8 cellular contexts compared by ENCODE assay signal in genomic region chr4:73258668-73259551, GRCh38. TPM values are rescaled to one million over a fixed set of nuclear protein-coding genes. Genes with fewer than 3 reads are reported as not detected.
DNase-seq lines count a peak whose midpoint lies in the region; ATAC-seq and TF ChIP-seq lines count a peak whose summit lies in the region.

Gene ANKRD17 (minus strand): TSS chr4:73258798. CDS start chr4:73258668, 130 bp downstream.

- H3K4me2 ChIP-seq in GM23338 = peak within 1 kb of the TSS; percentile 94

- peaks cover 16% of the 10 kb centered on the region for H3K4me1 ChIP-seq in GM23338 (ENCODE audit: insufficient read depth)

- H2AFZ ChIP-seq in GM23338 = peak within 1 kb of the TSS; percentile 79

- H3K27ac ChIP-seq in GM23338 (ENCODE audit: low read depth) = peak within 1 kb of the TSS; percentile 98

- H3K36me3 ChIP-seq in GM23338 (ENCODE audit: insufficient read depth) = no peaks in the 10 kb centered on the region

- intact Hi-C loops in natural killer cell (cut with micrococcal nuclease) = loop anchor here (1.0 to 5.0 kb wide), 5 partner anchors 117 to 557 kb away; partner anchors contain the start of gene COX18

- H3K4me3 Mint-ChIP-seq in GM23338 (peak within 1 kb of the TSS; percentile 95), natural killer cell (peak within 1 kb of the TSS; percentile 100)
- H3K4me3 Mint-ChIP-seq in activated T-helper 17 cell treated with anti-CD3 and anti-CD28 coated beads, Interleukin-2, amount 50 U/mL, for 72 hours = peak within 1 kb of the TSS; percentile 99

- no peaks in the 10 kb centered on the region; the same call in 1 of the 2 replicates for H3F3A ChIP-seq in GM23338 (replicated peaks; ENCODE audit: low read depth)

- no peaks in the 10 kb centered on the region for H3K27me3 ChIP-seq in GM23338 (ENCODE audit: insufficient read depth)

- H4K20me1 ChIP-seq in GM23338 (replicated peaks; ENCODE audit: insufficient read depth) = peaks cover 16% of the 10 kb centered on the region

- ATAC-seq in GM23338 (peak; percentile 90), natural killer cell (peak; percentile 66 to 87 (median 81))
- peak; percentile 80 for ATAC-seq in activated T-helper 17 cell treated with anti-CD3 and anti-CD28 coated beads, Interleukin-2, amount 50 U/mL, for 72 hours (replicated peaks)

- H3K79me2 ChIP-seq in GM23338 (replicated peaks; ENCODE audit: insufficient read depth) = peaks cover 72% of the 10 kb centered on the region

- H3K27me3 Mint-ChIP-seq in GM23338 (ENCODE audit: insufficient read depth, low read depth, poor library complexity) (peaks cover 13% of the 10 kb centered on the region), natural killer cell (ENCODE audit: low read depth in 2 of 2) (no peaks in the 10 kb centered on the region)
- H3K27me3 Mint-ChIP-seq in activated T-helper 17 cell treated with anti-CD3 and anti-CD28 coated beads, Interleukin-2, amount 50 U/mL, for 72 hours = no peaks in the 10 kb centered on the region

- H3K4me1 Mint-ChIP-seq in GM23338 (peaks cover 18% of the 10 kb centered on the region), natural killer cell (peaks cover 61% of the 10 kb centered on the region in 2 donors)
- H3K4me1 Mint-ChIP-seq in activated T-helper 17 cell treated with anti-CD3 and anti-CD28 coated beads, Interleukin-2, amount 50 U/mL, for 72 hours = peaks cover 10% of the 10 kb centered on the region

- H3K27ac Mint-ChIP-seq in GM23338 = peak within 1 kb of the TSS; percentile 99
- H3K27ac Mint-ChIP-seq in activated T-helper 17 cell treated with anti-CD3 and anti-CD28 coated beads, Interleukin-2, amount 50 U/mL, for 72 hours = peak within 1 kb of the TSS; percentile 100
- H3K27ac Mint-ChIP-seq in natural killer cell = peak within 1 kb of the TSS; percentile 99 to 100

- H3K9me2 ChIP-seq in GM23338 (ENCODE audit: insufficient read depth) = no peaks in the 10 kb centered on the region

- H3K4me3 ChIP-seq in GM23338 = peak within 1 kb of the TSS; percentile 82
- peak within 1 kb of the TSS; percentile 79 for H3K4me3 ChIP-seq in fibroblast of mammary gland (ENCODE audit: control insufficient read depth, low read depth, low read length)

- DNase-seq in EH (ENCODE audit: low read depth) = peak; percentile 93
- DNase-seq in GM23338 (ENCODE audit: low spot score) = peak; percentile 96
- DNase-seq in LHCN-M2 (ENCODE audit: low read depth) = peak; percentile 93
- DNase-seq in RPMI8226 = peak; percentile 90
- peak; percentile 91 for DNase-seq in fibroblast of mammary gland (ENCODE audit: low read depth)
- peak; percentile 93 for DNase-seq in natural killer cell
- DNase-seq in stimulated activated naive CD4-positive, alpha-beta T cell treated with Interleukin-2 at 50 U/mL for 16 hours (lab: John Stamatoyannopoulos, UW) = peak; percentile 91

- H3K36me3 Mint-ChIP-seq in GM23338 (ENCODE audit: low read depth) (peaks cover 29% of the 10 kb centered on the region), natural killer cell (no peaks in the 10 kb centered on the region)
- peaks cover 54% of the 10 kb centered on the region for H3K36me3 Mint-ChIP-seq in activated T-helper 17 cell treated with anti-CD3 and anti-CD28 coated beads, Interleukin-2, amount 50 U/mL, for 72 hours (ENCODE audit: low read depth)

- H3K9me3 Mint-ChIP-seq in GM23338 = no peaks in the 10 kb centered on the region; the same call in 2 of the 3 replicates
- no peaks in the 10 kb centered on the region for H3K9me3 Mint-ChIP-seq in activated T-helper 17 cell treated with anti-CD3 and anti-CD28 coated beads, Interleukin-2, amount 50 U/mL, for 72 hours
- no peaks in the 10 kb centered on the region for H3K9me3 Mint-ChIP-seq in natural killer cell

- TF ChIP-seq CTCF in GM23338 (conservative IDR thresholded peaks at IDR 0.05; ENCODE audit: low read depth in 2 of 2) (no peak), fibroblast of mammary gland (conservative IDR thresholded peaks at IDR 0.05; ENCODE audit: control insufficient read depth, insufficient read depth, low read depth, low read length) (no peak), natural killer cell (IDR thresholded peaks at IDR 0.05) (no peak)

TF ChIP-seq in GM23338, 12 proteins besides CTCF, POLR2A, EP300 and RAD21:
- TF ChIP-seq EZH2phosphoT487 (IDR thresholded peaks at IDR 0.05; ENCODE audit: unreplicated experiment) (no peak), CREB1 (CRISPR knock-in tag; IDR thresholded peaks at IDR 0.05; ENCODE audit: low read depth) (peak; percentile 96), ETS1 (IDR thresholded peaks at IDR 0.05) (peak; percentile 84), NANOG (IDR thresholded peaks at IDR 0.05; ENCODE audit: borderline replicate concordance) (no peak), POLR2AphosphoS5 (IDR thresholded peaks at IDR 0.05; ENCODE audit: low read depth) (peak; percentile 78), ZNF462 (CRISPR knock-in tag; IDR thresholded peaks at IDR 0.05) (no peak)

RNA-seq across cellular contexts. Expression of gene ANKRD17, which starts in this region (rescaled TPM):
- 85.3 and 117 TPM in 2 replicates for total RNA-seq in GM23338 (2014; rRNA removed; shearing (Covaris generic))
- 33.9 and 41.9 TPM in 2 replicates for polyA plus RNA-seq in GM23338 (2016; fragmentation: Nextera tagmentation; extraction: Ambion mirVana)
- total RNA-seq in LHCN-M2 (2014; rRNA removed) = 33.3 and 45.5 TPM in 2 replicates
- 16.5 TPM for polyA plus RNA-seq in LHCN-M2 (2012)
- 10 to 100 TPM; 46.7 to 70.7 TPM for total RNA-seq in activated T-helper 17 cell treated with anti-CD3 and anti-CD28 coated beads, Interleukin-2, amount 50 U/mL, for 72 hours
- 10 to 100 TPM; 51.8 to 70.2 (median 63.0) TPM for total RNA-seq in natural killer cell

Comparison
In these comparisons a context has a peak if more than half of its experiments do, and no peak if none do; other contexts are left out.
1. Peak in every context shown above with its lines: DNase-seq, ATAC-seq, H3K4me3 ChIP-seq and H3K27ac ChIP-seq.